19 cellular contexts compared by ENCODE assay signal in genomic region chr2:134433934-134434333, GRCh38.
DNase-seq lines count a peak whose midpoint lies in the region; ATAC-seq and TF ChIP-seq lines count a peak whose summit lies in the region.
"Had no signal": no experiment of that assay in that cellular context is flagged by ENCODE, and none has a peak within 500 bp of the region (broad histone marks: within the 10 kb centered on the region; RNA-seq: fewer than 3 reads in every experiment).

No MANE protein-coding gene starts in this region.

- no peak overlapping the region for H3K4me3 ChIP-seq in Caco-2 (ENCODE audit: low read depth, low read length)
- H3K4me3 ChIP-seq: GM23248 had no signal

- intact Hi-C loops in Caco-2 (cut with micrococcal nuclease; ENCODE audit: unreplicated experiment): no loop called here

- H3K4me1 Mint-ChIP-seq in Caco-2 (ENCODE audit: low read depth, unreplicated experiment) (peaks cover 48% of the 10 kb centered on the region), T-helper 17 cell (peaks cover 19% of the 10 kb centered on the region), progenitor cell of endocrine pancreas (ENCODE audit: low read depth) (peaks cover 49% of the 10 kb centered on the region)
- H3K4me1 Mint-ChIP-seq in activated naive CD4-positive, alpha-beta T cell treated with anti-CD3 and anti-CD28 coated beads, Interleukin-2, amount 10 ng/mL, durations not matched to agents 7 days and 5 days: no peaks in the 10 kb centered on the region
- no peaks in the 10 kb centered on the region for H3K4me1 Mint-ChIP-seq in activated naive CD8-positive, alpha-beta T cell treated with anti-CD3 and anti-CD28 coated beads, Interleukin-2, amount 50 U/mL, for 24 hours

- no peak for DNase-seq in Caco-2
- DNase-seq in T-helper 17 cell: no peak
- DNase-seq in left lobe of liver (ENCODE audit: low spot score): peak; percentile 75
- no peak for DNase-seq in progenitor cell of endocrine pancreas (ENCODE audit: low spot score, unreplicated experiment)
- no peak for DNase-seq in KG1 (lab: John Stamatoyannopoulos, UW)
- DNase-seq in activated naive CD4-positive, alpha-beta T cell treated with anti-CD3 and anti-CD28 coated beads, Interleukin-2, amount 10 ng/mL, durations not matched to agents 7 days and 5 days: no peak
- no peak for DNase-seq in activated naive CD8-positive, alpha-beta T cell treated with anti-CD3 and anti-CD28 coated beads, Interleukin-2, amount 50 U/mL, for 24 hours
- DNase-seq: BE2C; CD4-positive, alpha-beta T cell; DMS79; GM23248; NCI-H1048; NCI-H1436 treated with DMSO at 0.1 percent for 48 hours; NCI-H2227 treated with DMSO at 0.1 percent for 48 hours; NCI-H524; NK-92 treated with Interleukin-12 subunit alpha and Interleukin-12 subunit beta, amount 100 ng/mL, for 24 hours; RPMI8226; SIG-M5 had no signal

- ATAC-seq in T-helper 17 cell (no peak), left lobe of liver (peak; percentile 75)
- no peak for ATAC-seq in activated naive CD8-positive, alpha-beta T cell treated with anti-CD3 and anti-CD28 coated beads, Interleukin-2, amount 50 U/mL, for 24 hours
- ATAC-seq: HCT116 had no signal

- H3K9me3 ChIP-seq in Caco-2 (no peaks in the 10 kb centered on the region), T-helper 17 cell (ENCODE audit: control insufficient read depth, low read length, poor library complexity, severe bottlenecking) (no peaks in the 10 kb centered on the region)
- H3K9me3 ChIP-seq: BE2C had no signal

- CTCF ChIA-PET in Caco-2 (lab: Charles Lee): no interaction called here
- CTCF ChIA-PET in activated naive CD4-positive, alpha-beta T cell treated with anti-CD3 and anti-CD28 coated beads, Interleukin-2, amount 10 ng/mL, durations not matched to agents 7 days and 5 days (lab: Charles Lee): interaction anchor here (0.7 kb wide), 1 partner anchor 11 kb away, joined by 3 read pairs; no protein-coding TSS in a partner anchor

- TF ChIP-seq CTCF in Caco-2 (IDR thresholded peaks at IDR 0.05; ENCODE audit: insufficient read depth in 1 of 2, low read depth in 1 of 2, low read length in 1 of 2, severe bottlenecking in 1 of 2, unreplicated experiment in 1 of 2) (no peak), progenitor cell of endocrine pancreas (IDR thresholded peaks at IDR 0.05; ENCODE audit: unreplicated experiment) (no peak)

- POLR2A ChIA-PET in Caco-2 (lab: Charles Lee): no interaction called here

- no TSS peak for BruUV-seq in Caco-2 (replicated peaks; lab: Mats Ljungman, UMichigan)

- H3K9me3 Mint-ChIP-seq in Caco-2 (ENCODE audit: unreplicated experiment) (no peaks in the 10 kb centered on the region), progenitor cell of endocrine pancreas (ENCODE audit: low read depth) (no peaks in the 10 kb centered on the region)
- H3K9me3 Mint-ChIP-seq in activated naive CD4-positive, alpha-beta T cell treated with anti-CD3 and anti-CD28 coated beads, Interleukin-2, amount 10 ng/mL, durations not matched to agents 7 days and 5 days: no peaks in the 10 kb centered on the region
- H3K9me3 Mint-ChIP-seq in activated naive CD8-positive, alpha-beta T cell treated with anti-CD3 and anti-CD28 coated beads, Interleukin-2, amount 50 U/mL, for 24 hours: no peaks in the 10 kb centered on the region
- H3K9me3 Mint-ChIP-seq: CD4-positive, alpha-beta T cell had no signal

- H3K36me3 Mint-ChIP-seq in Caco-2 (ENCODE audit: insufficient read depth, unreplicated experiment): peaks cover 12% of the 10 kb centered on the region
- peaks cover 17% of the 10 kb centered on the region for H3K36me3 Mint-ChIP-seq in T-helper 17 cell (ENCODE audit: low read depth)
- peaks cover 43% of the 10 kb centered on the region for H3K36me3 Mint-ChIP-seq in progenitor cell of endocrine pancreas (ENCODE audit: insufficient read depth)
- peaks cover 11% of the 10 kb centered on the region for H3K36me3 Mint-ChIP-seq in activated naive CD4-positive, alpha-beta T cell treated with anti-CD3 and anti-CD28 coated beads, Interleukin-2, amount 10 ng/mL, durations not matched to agents 7 days and 5 days
- peaks cover 15% of the 10 kb centered on the region for H3K36me3 Mint-ChIP-seq in activated naive CD8-positive, alpha-beta T cell treated with anti-CD3 and anti-CD28 coated beads, Interleukin-2, amount 50 U/mL, for 24 hours (ENCODE audit: low read depth)

- peaks cover under 1% of the 10 kb centered on the region; the same call in 1 of the 2 replicates for H3K36me3 ChIP-seq in Caco-2 (ENCODE audit: control insufficient read depth, insufficient read depth, low read length)
- H3K36me3 ChIP-seq: BE2C had no signal

- H3K27me3 Mint-ChIP-seq in Caco-2 (ENCODE audit: insufficient read depth, unreplicated experiment) (no peaks in the 10 kb centered on the region), T-helper 17 cell (no peaks in the 10 kb centered on the region), progenitor cell of endocrine pancreas (no peaks in the 10 kb centered on the region)
- no peaks in the 10 kb centered on the region for H3K27me3 Mint-ChIP-seq in activated naive CD4-positive, alpha-beta T cell treated with anti-CD3 and anti-CD28 coated beads, Interleukin-2, amount 10 ng/mL, durations not matched to agents 7 days and 5 days
- H3K27me3 Mint-ChIP-seq in activated naive CD8-positive, alpha-beta T cell treated with anti-CD3 and anti-CD28 coated beads, Interleukin-2, amount 50 U/mL, for 24 hours: no peaks in the 10 kb centered on the region
- H3K27me3 Mint-ChIP-seq: CD4-positive, alpha-beta T cell had no signal

- peaks cover 31% of the 10 kb centered on the region for H3K4me1 ChIP-seq in Caco-2
- H3K4me1 ChIP-seq: BE2C had no signal

- no peaks in the 10 kb centered on the region for H3K27me3 ChIP-seq in Caco-2 (replicated peaks; ENCODE audit: control insufficient read depth, insufficient read depth, low read length)
- H3K27me3 ChIP-seq: BE2C had no signal

- H3K27ac Mint-ChIP-seq in Caco-2 (ENCODE audit: unreplicated experiment): peak overlapping the region; percentile 82
- peak overlapping the region; percentile 95 for H3K27ac Mint-ChIP-seq in T-helper 17 cell
- H3K27ac Mint-ChIP-seq in progenitor cell of endocrine pancreas: peak overlapping the region; percentile 97
- no peak overlapping the region for H3K27ac Mint-ChIP-seq in activated naive CD4-positive, alpha-beta T cell treated with anti-CD3 and anti-CD28 coated beads, Interleukin-2, amount 10 ng/mL, durations not matched to agents 7 days and 5 days
- no peak overlapping the region for H3K27ac Mint-ChIP-seq in activated naive CD8-positive, alpha-beta T cell treated with anti-CD3 and anti-CD28 coated beads, Interleukin-2, amount 50 U/mL, for 24 hours
- H3K27ac Mint-ChIP-seq: CD4-positive, alpha-beta T cell had no signal

- H3K4me3 Mint-ChIP-seq in Caco-2 (ENCODE audit: unreplicated experiment) (peak overlapping the region; percentile 25), T-helper 17 cell (no peak overlapping the region), progenitor cell of endocrine pancreas (ENCODE audit: low read depth) (peak overlapping the region; percentile 42)
- H3K4me3 Mint-ChIP-seq in activated naive CD4-positive, alpha-beta T cell treated with anti-CD3 and anti-CD28 coated beads, Interleukin-2, amount 10 ng/mL, durations not matched to agents 7 days and 5 days: no peak overlapping the region
- H3K4me3 Mint-ChIP-seq in activated naive CD8-positive, alpha-beta T cell treated with anti-CD3 and anti-CD28 coated beads, Interleukin-2, amount 50 U/mL, for 24 hours: no peak overlapping the region
- H3K4me3 Mint-ChIP-seq: CD4-positive, alpha-beta T cell had no signal

Comparison
In these comparisons a context has a peak if more than half of its experiments do, and no peak if none do; other contexts are left out.
1. H3K27ac Mint-ChIP-seq: peak in Caco-2 (single experiment), T-helper 17 cell (single experiment) and progenitor cell of endocrine pancreas (single experiment); none in activated naive CD4-positive, alpha-beta T cell treated with anti-CD3 and anti-CD28 coated beads, Interleukin-2, amount 10 ng/mL, durations not matched to agents 7 days and 5 days (single experiment) and activated naive CD8-positive, alpha-beta T cell treated with anti-CD3 and anti-CD28 coated beads, Interleukin-2, amount 50 U/mL, for 24 hours (single experiment).
2. H3K4me3 Mint-ChIP-seq: peak in Caco-2 (single experiment) and progenitor cell of endocrine pancreas (single experiment); none in T-helper 17 cell (single experiment), activated naive CD4-positive, alpha-beta T cell treated with anti-CD3 and anti-CD28 coated beads, Interleukin-2, amount 10 ng/mL, durations not matched to agents 7 days and 5 days (single experiment) and activated naive CD8-positive, alpha-beta T cell treated with anti-CD3 and anti-CD28 coated beads, Interleukin-2, amount 50 U/mL, for 24 hours (single experiment).